ENCODE assay signal across 1 cellular context in the genomic region with DNA sequence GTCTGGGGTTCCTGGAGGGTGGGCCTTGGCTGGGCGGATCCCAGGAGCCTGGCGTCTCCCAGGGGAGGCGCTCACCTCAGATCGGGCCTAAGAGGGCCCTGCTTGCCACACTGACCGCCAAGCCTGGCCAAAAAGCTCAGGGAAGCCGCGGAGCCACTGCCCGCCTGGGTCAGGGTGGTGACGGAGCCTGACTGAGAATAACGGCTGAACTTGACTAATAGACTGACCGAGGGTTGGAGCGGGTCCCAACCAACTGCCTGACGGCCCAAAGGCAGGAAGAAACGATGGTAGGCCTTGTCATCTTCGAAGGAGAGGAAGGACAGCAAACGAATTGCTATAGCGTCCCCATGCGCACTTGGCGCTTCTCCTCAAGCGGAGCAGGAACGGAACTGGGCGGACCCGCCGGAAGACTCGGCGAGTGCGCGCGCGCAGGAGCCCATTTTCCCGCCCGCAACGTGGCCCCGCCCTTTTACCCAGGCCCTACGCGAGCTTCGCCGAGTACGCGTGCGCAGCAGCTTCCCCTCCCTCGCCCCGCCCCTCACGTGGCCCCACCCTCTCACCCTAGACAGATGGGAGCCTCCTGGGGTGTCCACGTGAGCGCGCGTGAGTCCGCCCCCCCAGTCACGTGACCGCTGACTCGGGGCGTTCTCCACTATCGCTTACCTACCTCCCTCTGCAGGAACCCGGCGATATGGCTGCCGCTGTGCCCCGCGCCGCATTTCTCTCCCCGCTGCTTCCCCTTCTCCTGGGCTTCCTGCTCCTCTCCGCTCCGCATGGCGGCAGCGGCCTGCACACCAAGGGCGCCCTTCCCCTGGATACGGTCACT.
TF ChIP-seq lines count a peak whose summit lies in the region.

A gene (plus strand): TSS at position 652 of the 826 bp plus-strand sequence. CDS start 40 bp downstream, at position 692.
A gene (minus strand): TSS at position 391 of the 826 bp plus-strand sequence. CDS start 7,895 bp downstream, outside the sequence.

TF ChIP-seq in K562, 482 proteins besides CTCF, POLR2A, EP300 and RAD21 (continued from another document and continues in another):
- TF ChIP-seq, protein P1, sequence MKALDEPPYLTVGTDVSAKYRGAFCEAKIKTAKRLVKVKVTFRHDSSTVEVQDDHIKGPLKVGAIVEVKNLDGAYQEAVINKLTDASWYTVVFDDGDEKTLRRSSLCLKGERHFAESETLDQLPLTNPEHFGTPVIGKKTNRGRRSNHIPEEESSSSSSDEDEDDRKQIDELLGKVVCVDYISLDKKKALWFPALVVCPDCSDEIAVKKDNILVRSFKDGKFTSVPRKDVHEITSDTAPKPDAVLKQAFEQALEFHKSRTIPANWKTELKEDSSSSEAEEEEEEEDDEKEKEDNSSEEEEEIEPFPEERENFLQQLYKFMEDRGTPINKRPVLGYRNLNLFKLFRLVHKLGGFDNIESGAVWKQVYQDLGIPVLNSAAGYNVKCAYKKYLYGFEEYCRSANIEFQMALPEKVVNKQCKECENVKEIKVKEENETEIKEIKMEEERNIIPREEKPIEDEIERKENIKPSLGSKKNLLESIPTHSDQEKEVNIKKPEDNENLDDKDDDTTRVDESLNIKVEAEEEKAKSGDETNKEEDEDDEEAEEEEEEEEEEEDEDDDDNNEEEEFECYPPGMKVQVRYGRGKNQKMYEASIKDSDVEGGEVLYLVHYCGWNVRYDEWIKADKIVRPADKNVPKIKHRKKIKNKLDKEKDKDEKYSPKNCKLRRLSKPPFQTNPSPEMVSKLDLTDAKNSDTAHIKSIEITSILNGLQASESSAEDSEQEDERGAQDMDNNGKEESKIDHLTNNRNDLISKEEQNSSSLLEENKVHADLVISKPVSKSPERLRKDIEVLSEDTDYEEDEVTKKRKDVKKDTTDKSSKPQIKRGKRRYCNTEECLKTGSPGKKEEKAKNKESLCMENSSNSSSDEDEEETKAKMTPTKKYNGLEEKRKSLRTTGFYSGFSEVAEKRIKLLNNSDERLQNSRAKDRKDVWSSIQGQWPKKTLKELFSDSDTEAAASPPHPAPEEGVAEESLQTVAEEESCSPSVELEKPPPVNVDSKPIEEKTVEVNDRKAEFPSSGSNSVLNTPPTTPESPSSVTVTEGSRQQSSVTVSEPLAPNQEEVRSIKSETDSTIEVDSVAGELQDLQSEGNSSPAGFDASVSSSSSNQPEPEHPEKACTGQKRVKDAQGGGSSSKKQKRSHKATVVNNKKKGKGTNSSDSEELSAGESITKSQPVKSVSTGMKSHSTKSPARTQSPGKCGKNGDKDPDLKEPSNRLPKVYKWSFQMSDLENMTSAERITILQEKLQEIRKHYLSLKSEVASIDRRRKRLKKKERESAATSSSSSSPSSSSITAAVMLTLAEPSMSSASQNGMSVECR (CRISPR knock-in tag; IDR thresholded peaks at IDR 0.05): 0 out of 2 replicates have a peak, but pooled peaks have one; percentile 83
- TF ChIP-seq FOXJ3 (CRISPR knock-in tag; IDR thresholded peaks at IDR 0.05) (no peak), PRPF4 (IDR thresholded peaks at IDR 0.05; ENCODE audit: insufficient read depth, low read depth, low read length, poor library complexity, severe bottlenecking) (no peak), SLC30A9 (CRISPR knock-in tag; IDR thresholded peaks at IDR 0.05) (no peak), RNF2 (IDR thresholded peaks at IDR 0.05) (peak; percentile 67), ZNF140 (CRISPR knock-in tag; IDR thresholded peaks at IDR 0.05) (no peak), PURB (CRISPR knock-in tag; IDR thresholded peaks at IDR 0.05; ENCODE audit: low read depth) (no peak), NFE2 (IDR thresholded peaks at IDR 0.05; ENCODE audit: low read depth) (no peak), MTA2 (IDR thresholded peaks at IDR 0.05; ENCODE audit: low read depth) (no peak), GTF2A2 (tag; IDR thresholded peaks at IDR 0.05) (no peak), ZNF583 (CRISPR knock-in tag; IDR thresholded peaks at IDR 0.05) (no peak), RB1 (IDR thresholded peaks at IDR 0.05; ENCODE audit: low read depth) (peak; percentile 95), RBM25 (IDR thresholded peaks at IDR 0.05; ENCODE audit: low read depth, low read length, severe bottlenecking) (no peak), TAF7 (tag; IDR thresholded peaks at IDR 0.05) (peak; percentile 93), ZKSCAN8 (CRISPR knock-in tag; IDR thresholded peaks at IDR 0.05) (no peak), RBM15 (IDR thresholded peaks at IDR 0.05; ENCODE audit: insufficient read depth, low read length) (no peak), NFYB (IDR thresholded peaks at IDR 0.05; ENCODE audit: extremely low read depth, insufficient read length) (no peak), ZNF699 (CRISPR knock-in tag; IDR thresholded peaks at IDR 0.05; ENCODE audit: insufficient replicate concordance) (no peak), XRCC3 (IDR thresholded peaks at IDR 0.05) (no peak), LCOR (CRISPR knock-in tag; IDR thresholded peaks at IDR 0.05) (peak; percentile 95), THRAP3 (IDR thresholded peaks at IDR 0.05; ENCODE audit: borderline replicate concordance) (no peak), TCFL5 (CRISPR knock-in tag; conservative IDR thresholded peaks at IDR 0.05) (0 out of 2 replicates have a peak, but pooled peaks have one; percentile 40), ZNF311 (CRISPR knock-in tag; IDR thresholded peaks at IDR 0.05) (no peak; the same call in 1 of the 2 replicates), ZNF3 (CRISPR knock-in tag; IDR thresholded peaks at IDR 0.05) (no peak), ZNF224 (CRISPR knock-in tag; IDR thresholded peaks at IDR 0.05) (no peak), MCM2 (IDR thresholded peaks at IDR 0.05; ENCODE audit: low read depth) (no peak), ZFP1 (CRISPR knock-in tag; IDR thresholded peaks at IDR 0.05) (no peak), ZNF212 (CRISPR knock-in tag; IDR thresholded peaks at IDR 0.05) (no peak), GABPB2 (CRISPR knock-in tag; conservative IDR thresholded peaks at IDR 0.05) (no peak), ZNF445 (CRISPR knock-in tag; IDR thresholded peaks at IDR 0.05; ENCODE audit: low read depth) (no peak)
- TF ChIP-seq, protein P2, sequence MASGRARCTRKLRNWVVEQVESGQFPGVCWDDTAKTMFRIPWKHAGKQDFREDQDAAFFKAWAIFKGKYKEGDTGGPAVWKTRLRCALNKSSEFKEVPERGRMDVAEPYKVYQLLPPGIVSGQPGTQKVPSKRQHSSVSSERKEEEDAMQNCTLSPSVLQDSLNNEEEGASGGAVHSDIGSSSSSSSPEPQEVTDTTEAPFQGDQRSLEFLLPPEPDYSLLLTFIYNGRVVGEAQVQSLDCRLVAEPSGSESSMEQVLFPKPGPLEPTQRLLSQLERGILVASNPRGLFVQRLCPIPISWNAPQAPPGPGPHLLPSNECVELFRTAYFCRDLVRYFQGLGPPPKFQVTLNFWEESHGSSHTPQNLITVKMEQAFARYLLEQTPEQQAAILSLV (tag; IDR thresholded peaks at IDR 0.05): no peak
- TF ChIP-seq, protein P3, sequence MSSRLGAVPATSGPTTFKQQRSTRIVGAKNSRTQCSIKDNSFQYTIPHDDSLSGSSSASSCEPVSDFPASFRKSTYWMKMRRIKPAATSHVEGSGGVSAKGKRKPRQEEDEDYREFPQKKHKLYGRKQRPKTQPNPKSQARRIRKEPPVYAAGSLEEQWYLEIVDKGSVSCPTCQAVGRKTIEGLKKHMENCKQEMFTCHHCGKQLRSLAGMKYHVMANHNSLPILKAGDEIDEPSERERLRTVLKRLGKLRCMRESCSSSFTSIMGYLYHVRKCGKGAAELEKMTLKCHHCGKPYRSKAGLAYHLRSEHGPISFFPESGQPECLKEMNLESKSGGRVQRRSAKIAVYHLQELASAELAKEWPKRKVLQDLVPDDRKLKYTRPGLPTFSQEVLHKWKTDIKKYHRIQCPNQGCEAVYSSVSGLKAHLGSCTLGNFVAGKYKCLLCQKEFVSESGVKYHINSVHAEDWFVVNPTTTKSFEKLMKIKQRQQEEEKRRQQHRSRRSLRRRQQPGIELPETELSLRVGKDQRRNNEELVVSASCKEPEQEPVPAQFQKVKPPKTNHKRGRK (tag; IDR thresholded peaks at IDR 0.05): no peak
- TF ChIP-seq, protein P4, sequence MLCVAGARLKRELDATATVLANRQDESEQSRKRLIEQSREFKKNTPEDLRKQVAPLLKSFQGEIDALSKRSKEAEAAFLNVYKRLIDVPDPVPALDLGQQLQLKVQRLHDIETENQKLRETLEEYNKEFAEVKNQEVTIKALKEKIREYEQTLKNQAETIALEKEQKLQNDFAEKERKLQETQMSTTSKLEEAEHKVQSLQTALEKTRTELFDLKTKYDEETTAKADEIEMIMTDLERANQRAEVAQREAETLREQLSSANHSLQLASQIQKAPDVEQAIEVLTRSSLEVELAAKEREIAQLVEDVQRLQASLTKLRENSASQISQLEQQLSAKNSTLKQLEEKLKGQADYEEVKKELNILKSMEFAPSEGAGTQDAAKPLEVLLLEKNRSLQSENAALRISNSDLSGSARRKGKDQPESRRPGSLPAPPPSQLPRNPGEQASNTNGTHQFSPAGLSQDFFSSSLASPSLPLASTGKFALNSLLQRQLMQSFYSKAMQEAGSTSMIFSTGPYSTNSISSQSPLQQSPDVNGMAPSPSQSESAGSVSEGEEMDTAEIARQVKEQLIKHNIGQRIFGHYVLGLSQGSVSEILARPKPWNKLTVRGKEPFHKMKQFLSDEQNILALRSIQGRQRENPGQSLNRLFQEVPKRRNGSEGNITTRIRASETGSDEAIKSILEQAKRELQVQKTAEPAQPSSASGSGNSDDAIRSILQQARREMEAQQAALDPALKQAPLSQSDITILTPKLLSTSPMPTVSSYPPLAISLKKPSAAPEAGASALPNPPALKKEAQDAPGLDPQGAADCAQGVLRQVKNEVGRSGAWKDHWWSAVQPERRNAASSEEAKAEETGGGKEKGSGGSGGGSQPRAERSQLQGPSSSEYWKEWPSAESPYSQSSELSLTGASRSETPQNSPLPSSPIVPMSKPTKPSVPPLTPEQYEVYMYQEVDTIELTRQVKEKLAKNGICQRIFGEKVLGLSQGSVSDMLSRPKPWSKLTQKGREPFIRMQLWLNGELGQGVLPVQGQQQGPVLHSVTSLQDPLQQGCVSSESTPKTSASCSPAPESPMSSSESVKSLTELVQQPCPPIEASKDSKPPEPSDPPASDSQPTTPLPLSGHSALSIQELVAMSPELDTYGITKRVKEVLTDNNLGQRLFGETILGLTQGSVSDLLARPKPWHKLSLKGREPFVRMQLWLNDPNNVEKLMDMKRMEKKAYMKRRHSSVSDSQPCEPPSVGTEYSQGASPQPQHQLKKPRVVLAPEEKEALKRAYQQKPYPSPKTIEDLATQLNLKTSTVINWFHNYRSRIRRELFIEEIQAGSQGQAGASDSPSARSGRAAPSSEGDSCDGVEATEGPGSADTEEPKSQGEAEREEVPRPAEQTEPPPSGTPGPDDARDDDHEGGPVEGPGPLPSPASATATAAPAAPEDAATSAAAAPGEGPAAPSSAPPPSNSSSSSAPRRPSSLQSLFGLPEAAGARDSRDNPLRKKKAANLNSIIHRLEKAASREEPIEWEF (CRISPR knock-in tag; IDR thresholded peaks at IDR 0.05): no peak
- TF ChIP-seq, protein P5, sequence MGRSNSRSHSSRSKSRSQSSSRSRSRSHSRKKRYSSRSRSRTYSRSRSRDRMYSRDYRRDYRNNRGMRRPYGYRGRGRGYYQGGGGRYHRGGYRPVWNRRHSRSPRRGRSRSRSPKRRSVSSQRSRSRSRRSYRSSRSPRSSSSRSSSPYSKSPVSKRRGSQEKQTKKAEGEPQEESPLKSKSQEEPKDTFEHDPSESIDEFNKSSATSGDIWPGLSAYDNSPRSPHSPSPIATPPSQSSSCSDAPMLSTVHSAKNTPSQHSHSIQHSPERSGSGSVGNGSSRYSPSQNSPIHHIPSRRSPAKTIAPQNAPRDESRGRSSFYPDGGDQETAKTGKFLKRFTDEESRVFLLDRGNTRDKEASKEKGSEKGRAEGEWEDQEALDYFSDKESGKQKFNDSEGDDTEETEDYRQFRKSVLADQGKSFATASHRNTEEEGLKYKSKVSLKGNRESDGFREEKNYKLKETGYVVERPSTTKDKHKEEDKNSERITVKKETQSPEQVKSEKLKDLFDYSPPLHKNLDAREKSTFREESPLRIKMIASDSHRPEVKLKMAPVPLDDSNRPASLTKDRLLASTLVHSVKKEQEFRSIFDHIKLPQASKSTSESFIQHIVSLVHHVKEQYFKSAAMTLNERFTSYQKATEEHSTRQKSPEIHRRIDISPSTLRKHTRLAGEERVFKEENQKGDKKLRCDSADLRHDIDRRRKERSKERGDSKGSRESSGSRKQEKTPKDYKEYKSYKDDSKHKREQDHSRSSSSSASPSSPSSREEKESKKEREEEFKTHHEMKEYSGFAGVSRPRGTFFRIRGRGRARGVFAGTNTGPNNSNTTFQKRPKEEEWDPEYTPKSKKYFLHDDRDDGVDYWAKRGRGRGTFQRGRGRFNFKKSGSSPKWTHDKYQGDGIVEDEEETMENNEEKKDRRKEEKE (IDR thresholded peaks at IDR 0.05; ENCODE audit: borderline replicate concordance in 1 of 2, control insufficient read depth in 1 of 2, low read depth in 2 of 2, low read length in 1 of 2): no peak
- TF ChIP-seq, protein P6, sequence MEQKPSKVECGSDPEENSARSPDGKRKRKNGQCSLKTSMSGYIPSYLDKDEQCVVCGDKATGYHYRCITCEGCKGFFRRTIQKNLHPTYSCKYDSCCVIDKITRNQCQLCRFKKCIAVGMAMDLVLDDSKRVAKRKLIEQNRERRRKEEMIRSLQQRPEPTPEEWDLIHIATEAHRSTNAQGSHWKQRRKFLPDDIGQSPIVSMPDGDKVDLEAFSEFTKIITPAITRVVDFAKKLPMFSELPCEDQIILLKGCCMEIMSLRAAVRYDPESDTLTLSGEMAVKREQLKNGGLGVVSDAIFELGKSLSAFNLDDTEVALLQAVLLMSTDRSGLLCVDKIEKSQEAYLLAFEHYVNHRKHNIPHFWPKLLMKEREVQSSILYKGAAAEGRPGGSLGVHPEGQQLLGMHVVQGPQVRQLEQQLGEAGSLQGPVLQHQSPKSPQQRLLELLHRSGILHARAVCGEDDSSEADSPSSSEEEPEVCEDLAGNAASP (IDR thresholded peaks at IDR 0.05): no peak
- TF ChIP-seq, protein P7, sequence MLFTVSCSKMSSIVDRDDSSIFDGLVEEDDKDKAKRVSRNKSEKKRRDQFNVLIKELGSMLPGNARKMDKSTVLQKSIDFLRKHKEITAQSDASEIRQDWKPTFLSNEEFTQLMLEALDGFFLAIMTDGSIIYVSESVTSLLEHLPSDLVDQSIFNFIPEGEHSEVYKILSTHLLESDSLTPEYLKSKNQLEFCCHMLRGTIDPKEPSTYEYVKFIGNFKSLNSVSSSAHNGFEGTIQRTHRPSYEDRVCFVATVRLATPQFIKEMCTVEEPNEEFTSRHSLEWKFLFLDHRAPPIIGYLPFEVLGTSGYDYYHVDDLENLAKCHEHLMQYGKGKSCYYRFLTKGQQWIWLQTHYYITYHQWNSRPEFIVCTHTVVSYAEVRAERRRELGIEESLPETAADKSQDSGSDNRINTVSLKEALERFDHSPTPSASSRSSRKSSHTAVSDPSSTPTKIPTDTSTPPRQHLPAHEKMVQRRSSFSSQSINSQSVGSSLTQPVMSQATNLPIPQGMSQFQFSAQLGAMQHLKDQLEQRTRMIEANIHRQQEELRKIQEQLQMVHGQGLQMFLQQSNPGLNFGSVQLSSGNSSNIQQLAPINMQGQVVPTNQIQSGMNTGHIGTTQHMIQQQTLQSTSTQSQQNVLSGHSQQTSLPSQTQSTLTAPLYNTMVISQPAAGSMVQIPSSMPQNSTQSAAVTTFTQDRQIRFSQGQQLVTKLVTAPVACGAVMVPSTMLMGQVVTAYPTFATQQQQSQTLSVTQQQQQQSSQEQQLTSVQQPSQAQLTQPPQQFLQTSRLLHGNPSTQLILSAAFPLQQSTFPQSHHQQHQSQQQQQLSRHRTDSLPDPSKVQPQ (CRISPR knock-in tag; IDR thresholded peaks at IDR 0.05; ENCODE audit: borderline replicate concordance): peak; percentile 93; the same call in 1 of the 2 replicates
